ENCODE assay signal across 9 cellular contexts in genomic region chr3:169863458-169863899, GRCh38. TPM values are rescaled to one million over a fixed set of nuclear protein-coding genes. Genes with fewer than 3 reads are reported as not detected.
DNase-seq lines count a peak whose midpoint lies in the region; ATAC-seq and TF ChIP-seq lines count a peak whose summit lies in the region.
"Had no signal": no experiment of that assay in that cellular context is flagged by ENCODE, and none has a peak within 500 bp of the region (broad histone marks: within the 10 kb centered on the region; RNA-seq: fewer than 3 reads in every experiment).

No MANE protein-coding gene starts in this region.

- 2% methylated on average over 6 of the region's 6 CpGs for WGBS in liver

- DNase-seq in NCI-H524 (lab: John Stamatoyannopoulos, UW) (peak; percentile 53 to 80), NCI-H524 treated with DMSO at 0.1 percent for 48 hours (lab: John Stamatoyannopoulos, UW) (no peak), NCI-H345 (lab: John Stamatoyannopoulos, UW) (peak; percentile 50), choroid plexus epithelial cell (ENCODE audit: low read depth) (peak; percentile 85)
- peak; percentile 39 to 67 for DNase-seq in activated CD4-positive, alpha-beta T cell treated with anti-CD3 and anti-CD28 coated beads for 4 hours
- DNase-seq in stimulated activated CD4-positive, alpha-beta T cell treated with anti-CD3 and anti-CD28 coated beads, TNF-alpha, amount 100 ng/mL, for 4 hours (ENCODE audit: low read depth in 3 of 3) = peak; percentile 23 to 49 (median 38)

- no peaks in the 10 kb centered on the region for H3K36me3 ChIP-seq in liver (ENCODE audit: control insufficient read depth in 4 of 4, insufficient read depth in 3 of 4, low read depth in 1 of 4, low read length in 3 of 4)

- peak; percentile 98 to 99 for TF ChIP-seq RAD21 in liver (IDR thresholded peaks at IDR 0.05)

- peaks cover 0 to 3% (median 1%) of the 10 kb centered on the region in 4 donors for H3K4me1 ChIP-seq in liver (ENCODE audit: control insufficient read depth in 4 of 4, insufficient read depth in 4 of 4, low read length in 3 of 4)

- H3K9me3 ChIP-seq in liver (ENCODE audit: control insufficient read depth in 4 of 4, low read length in 3 of 4) = no peaks in the 10 kb centered on the region

- H3K27me3 ChIP-seq in liver (ENCODE audit: control insufficient read depth in 4 of 4, insufficient read depth in 4 of 4, low read length in 3 of 4) = no peaks in the 10 kb centered on the region

- TF ChIP-seq CTCF in choroid plexus epithelial cell (conservative IDR thresholded peaks at IDR 0.05; ENCODE audit: low read depth, low read length) (peak; percentile 94), liver (IDR thresholded peaks at IDR 0.05; ENCODE audit: low read depth, low read length, missing input control) (peak; percentile 94)

- H3K9ac ChIP-seq in liver (ENCODE audit: low read depth in 1 of 2, low read length in 2 of 2) = no peak overlapping the region

- ATAC-seq in HG03135 (IDR thresholded peaks at IDR 0.05; ENCODE audit: unreplicated experiment) = peak; percentile 68

- no peak overlapping the region for H3K4me3 ChIP-seq in choroid plexus epithelial cell (ENCODE audit: low read depth, low read length)
- H3K4me3 ChIP-seq in liver (ENCODE audit: low read depth in 1 of 3, low read length in 3 of 3) = no peak overlapping the region

- H3K27ac ChIP-seq in liver (ENCODE audit: low read depth in 1 of 2, low read length in 2 of 2) = no peak overlapping the region

TF ChIP-seq in liver, 16 proteins besides CTCF, POLR2A, EP300 and RAD21:
- TF ChIP-seq FOXA2 (IDR thresholded peaks at IDR 0.05) (no peak), ATF3 (IDR thresholded peaks at IDR 0.05) (peak; percentile 11), EGR1 (IDR thresholded peaks at IDR 0.05; ENCODE audit: low read depth in 2 of 2) (no peak)

RNA-seq across cellular contexts. Expression of gene LRRC31, which starts 6.3 kb away (rescaled TPM):
- 1 to 10 TPM; 2.7 to 5.3 TPM for total RNA-seq in liver
- polyA plus RNA-seq in liver = under 1 TPM; 0.53 to 0.74 TPM
- total RNA-seq: temporal lobe had no signal

RNA-seq across cellular contexts. Expression of gene SAMD7, which starts 47.9 kb away (rescaled TPM):
- total RNA-seq in liver = not detected
- not detected for polyA plus RNA-seq in liver
- total RNA-seq: temporal lobe had no signal

RNA-seq across cellular contexts. Expression of gene LRRC34, which starts 50.8 kb away (rescaled TPM):
- total RNA-seq in liver = 1 to 10 TPM in 1 of 2 donors, under 1 TPM in 1; 0.42 to 2.8 TPM
- 1 to 10 TPM in 1 of 2 donors, under 1 TPM in 1; 0.22 to 1.3 TPM for polyA plus RNA-seq in liver

RNA-seq across cellular contexts. Expression of gene LRRIQ4, which starts 50.8 kb away (rescaled TPM):
- under 1 TPM in 1 of 2 donors, not detected in 1; 0.09 TPM for total RNA-seq in liver
- polyA plus RNA-seq in liver = not detected
